Comparison of ENCODE assay signal across 8 cellular contexts in the genomic region with DNA sequence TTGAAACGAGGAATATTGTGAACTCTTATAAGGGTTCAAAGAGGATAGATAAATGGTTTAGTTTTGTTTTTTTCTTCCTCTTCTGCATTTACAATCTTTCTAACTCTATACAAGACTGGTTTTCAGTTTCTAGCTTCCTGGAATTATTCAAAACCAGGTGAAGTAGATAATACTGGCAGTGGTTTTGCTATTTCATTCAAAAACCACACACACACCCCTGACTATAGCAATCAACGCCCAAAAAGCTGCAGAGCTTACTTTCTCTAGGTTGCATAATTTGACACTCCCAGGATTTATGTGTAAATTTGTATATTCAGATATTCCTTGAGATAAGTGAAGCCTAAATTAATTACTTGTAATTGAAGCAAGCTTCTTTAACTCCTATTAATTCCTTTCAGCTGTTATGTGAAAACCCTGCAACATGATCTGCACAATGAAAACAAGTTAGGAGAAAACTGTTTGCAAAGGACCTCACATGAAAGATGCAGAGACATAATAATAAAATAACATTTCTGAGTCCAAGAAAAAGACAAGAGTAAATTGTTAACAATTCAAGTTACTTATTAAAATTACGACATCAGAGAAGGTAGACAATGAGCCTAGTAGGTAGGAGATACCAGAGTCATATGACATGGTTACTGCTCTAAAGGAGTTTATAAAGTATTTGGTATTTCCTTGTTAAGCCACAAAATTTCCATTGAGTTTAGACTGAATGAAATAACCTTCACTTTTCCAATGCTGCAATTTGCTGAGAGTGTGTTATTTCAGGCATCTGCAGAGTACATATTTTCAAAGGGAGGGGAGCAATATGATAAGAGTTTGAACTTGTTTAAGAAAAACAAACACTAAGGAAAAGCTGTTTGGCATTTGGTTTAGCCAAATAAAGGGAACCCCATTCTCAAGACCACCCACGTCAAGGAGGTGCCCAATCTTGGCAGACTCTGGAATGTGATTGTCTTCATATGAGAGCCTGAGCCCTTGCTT. TPM values are rescaled to one million over a fixed set of nuclear protein-coding genes. Genes with fewer than 3 reads are reported as not detected.
DNase-seq lines count a peak whose midpoint lies in the region; ATAC-seq, FAIRE-seq and TF ChIP-seq lines count a peak whose summit lies in the region.

No MANE protein-coding gene starts in this region.

- H3K27ac ChIP-seq in SJCRH30 (no peak overlapping the region), osteoblast (ENCODE audit: low read depth, low read length) (peak overlapping the region; percentile 93)

- ATAC-seq in stimulated activated naive CD8-positive, alpha-beta T cell treated with anti-CD3 and anti-CD28 coated beads, Interleukin-15, Interleukin-2, amounts not matched to agents 100 U/mL and 50 U/mL, for 24 hours: no peak
- ATAC-seq in HG02981 (IDR thresholded peaks at IDR 0.05; ENCODE audit: unreplicated experiment): no peak

- H2AFZ ChIP-seq in osteoblast (ENCODE audit: low read length): no peak overlapping the region

- H3K27me3 ChIP-seq in SJCRH30: no peaks in the 10 kb centered on the region
- no peaks in the 10 kb centered on the region for H3K27me3 ChIP-seq in osteoblast (ENCODE audit: insufficient read depth, low read length)

- FAIRE-seq in endometrium (lab: Jason Lieb, UNC): peak; percentile 57

- H3K36me3 ChIP-seq in SJCRH30 (no peaks in the 10 kb centered on the region), osteoblast (ENCODE audit: insufficient read depth, low read length) (no peaks in the 10 kb centered on the region)

- H4K20me1 ChIP-seq in osteoblast (ENCODE audit: insufficient read depth, low read length): peaks cover 9% of the 10 kb centered on the region

- H3K27ac Mint-ChIP-seq in stimulated activated naive CD8-positive, alpha-beta T cell treated with anti-CD3 and anti-CD28 coated beads, Interleukin-15, Interleukin-2, amounts not matched to agents 100 ng/mL and 50 ng/mL, for 24 hours: peak overlapping the region; percentile 99

- no peaks in the 10 kb centered on the region for H3K9me3 Mint-ChIP-seq in stimulated activated naive CD8-positive, alpha-beta T cell treated with anti-CD3 and anti-CD28 coated beads, Interleukin-15, Interleukin-2, amounts not matched to agents 100 ng/mL and 50 ng/mL, for 24 hours

- H3K27me3 Mint-ChIP-seq in stimulated activated naive CD8-positive, alpha-beta T cell treated with anti-CD3 and anti-CD28 coated beads, Interleukin-15, Interleukin-2, amounts not matched to agents 100 ng/mL and 50 ng/mL, for 24 hours: no peaks in the 10 kb centered on the region

- H3K4me3 Mint-ChIP-seq in stimulated activated naive CD8-positive, alpha-beta T cell treated with anti-CD3 and anti-CD28 coated beads, Interleukin-15, Interleukin-2, amounts not matched to agents 100 ng/mL and 50 ng/mL, for 24 hours: peak overlapping the region; percentile 90

- no peaks in the 10 kb centered on the region for H3K9me3 ChIP-seq in SJCRH30 (replicated peaks)
- no peaks in the 10 kb centered on the region for H3K9me3 ChIP-seq in osteoblast (ENCODE audit: low read depth, low read length)

- no peak for TF ChIP-seq CTCF in osteoblast (IDR thresholded peaks at IDR 0.05; ENCODE audit: extremely low read depth, low read depth, low read length)

- peaks cover 17% of the 10 kb centered on the region for H3K4me1 ChIP-seq in SJCRH30
- H3K4me1 ChIP-seq in osteoblast (ENCODE audit: insufficient read depth, low read length): peaks cover 26% of the 10 kb centered on the region

- DNase-seq in stimulated activated naive CD8-positive, alpha-beta T cell treated with anti-CD3 and anti-CD28 coated beads, Interleukin-15, Interleukin-2, amounts not matched to agents 100 U/mL and 50 U/mL, for 24 hours: no peak
- DNase-seq in SJCRH30: peak in 1 of 2 experiments; percentile 25
- DNase-seq in osteoblast (ENCODE audit: insufficient read length, low spot score, missing footprints): peak; percentile 69
- DNase-seq in stimulated activated CD4-positive, alpha-beta T cell treated with anti-CD3 and anti-CD28 coated beads, Interleukin-2, amount 100 ng/mL, for 24 hours: no peak
- DNase-seq in NCI-H524 treated with DMSO at 0.1 percent for 48 hours (lab: John Stamatoyannopoulos, UW): no peak

- H3K4me3 ChIP-seq in SJCRH30: peak overlapping the region; percentile 92
- no peak overlapping the region for H3K4me3 ChIP-seq in osteoblast (ENCODE audit: insufficient read depth, low read length)

- H3K79me2 ChIP-seq in osteoblast (ENCODE audit: insufficient read depth, low read length): peaks cover 26% of the 10 kb centered on the region

- peak overlapping the region; percentile 96 for H3K4me2 ChIP-seq in osteoblast (ENCODE audit: insufficient read depth, low read length)

- H3K4me1 Mint-ChIP-seq in stimulated activated naive CD8-positive, alpha-beta T cell treated with anti-CD3 and anti-CD28 coated beads, Interleukin-15, Interleukin-2, amounts not matched to agents 100 ng/mL and 50 ng/mL, for 24 hours (ENCODE audit: low read depth): peaks cover 54% of the 10 kb centered on the region

- H3K36me3 Mint-ChIP-seq in stimulated activated naive CD8-positive, alpha-beta T cell treated with anti-CD3 and anti-CD28 coated beads, Interleukin-15, Interleukin-2, amounts not matched to agents 100 ng/mL and 50 ng/mL, for 24 hours (ENCODE audit: low read depth): peaks cover 19% of the 10 kb centered on the region

RNA-seq across cellular contexts. Expression of gene NFE2L2, which starts 1.6 kb away (rescaled TPM):
- 40.2 and 47.7 TPM in 2 replicates for total RNA-seq in SJCRH30 (2014; rRNA removed; shearing (Covaris generic))
- total RNA-seq in osteoblast: 84.3 and 91.9 TPM in 2 replicates

RNA-seq across cellular contexts. Expression of gene HNRNPA3, which starts 53.5 kb away (rescaled TPM):
- 148 and 159 TPM in 2 replicates for total RNA-seq in SJCRH30 (2014; rRNA removed; shearing (Covaris generic))
- 19.7 and 21.4 TPM in 2 replicates for total RNA-seq in osteoblast
